In genomic region chr5:126603402-126603991, GRCh38 we compare ENCODE assay signal across 15 cellular contexts. TPM values are rescaled to one million over a fixed set of nuclear protein-coding genes. Genes with fewer than 3 reads are reported as not detected.
A peak's percentile ranks its signal among the peaks of the same experiment; 100 is the strongest.
DNase-seq lines count a peak whose midpoint lies in the region; ATAC-seq, FAIRE-seq and TF ChIP-seq lines count a peak whose summit lies in the region.
"Had no signal": no experiment of that assay in that cellular context is flagged by ENCODE, and none has a peak within 500 bp of the region (broad histone marks: within the 10 kb centered on the region; RNA-seq: fewer than 3 reads in every experiment).

No MANE protein-coding gene starts in this region.

- peaks cover 10% of the 10 kb centered on the region for H4K20me1 ChIP-seq in Loucy (ENCODE audit: insufficient read depth, low read length, poor library complexity, severe bottlenecking)

- H2AFZ ChIP-seq in Loucy (ENCODE audit: low read length): no peak overlapping the region

- H3K27me3 Mint-ChIP-seq in activated naive CD8-positive, alpha-beta T cell: no peaks in the 10 kb centered on the region
- H3K27me3 Mint-ChIP-seq in activated naive CD8-positive, alpha-beta T cell treated with anti-CD3 and anti-CD28 coated beads for 36 hours: no peaks in the 10 kb centered on the region
- no peaks in the 10 kb centered on the region for H3K27me3 Mint-ChIP-seq in central memory CD8-positive, alpha-beta T cell
- no peaks in the 10 kb centered on the region for H3K27me3 Mint-ChIP-seq in progenitor cell of endocrine pancreas
- H3K27me3 Mint-ChIP-seq: dendritic cell treated with granulocyte-macrophage colony-stimulating factor and Interleukin-4, amounts not matched to agents 40 ng/mL and 50 ng/mL, for 4 days had no signal

- no peaks in the 10 kb centered on the region for H3K9me3 Mint-ChIP-seq in activated naive CD8-positive, alpha-beta T cell (ENCODE audit: low read depth)
- H3K9me3 Mint-ChIP-seq in activated naive CD8-positive, alpha-beta T cell treated with anti-CD3 and anti-CD28 coated beads for 36 hours: peaks cover 8% of the 10 kb centered on the region
- no peaks in the 10 kb centered on the region for H3K9me3 Mint-ChIP-seq in central memory CD8-positive, alpha-beta T cell
- peaks cover 5% of the 10 kb centered on the region for H3K9me3 Mint-ChIP-seq in progenitor cell of endocrine pancreas (ENCODE audit: low read depth)
- H3K9me3 Mint-ChIP-seq: dendritic cell treated with granulocyte-macrophage colony-stimulating factor and Interleukin-4, amounts not matched to agents 40 ng/mL and 50 ng/mL, for 4 days had no signal

- peak overlapping the region; percentile 16 for H3K27ac Mint-ChIP-seq in activated naive CD8-positive, alpha-beta T cell
- no peak overlapping the region for H3K27ac Mint-ChIP-seq in activated naive CD8-positive, alpha-beta T cell treated with anti-CD3 and anti-CD28 coated beads for 36 hours
- peak overlapping the region; percentile 57 for H3K27ac Mint-ChIP-seq in central memory CD8-positive, alpha-beta T cell (ENCODE audit: low read depth)
- peak overlapping the region; percentile 62 for H3K27ac Mint-ChIP-seq in progenitor cell of endocrine pancreas
- H3K27ac Mint-ChIP-seq: dendritic cell treated with granulocyte-macrophage colony-stimulating factor and Interleukin-4, amounts not matched to agents 40 ng/mL and 50 ng/mL, for 4 days had no signal

- ATAC-seq in central memory CD8-positive, alpha-beta T cell (replicated peaks; ENCODE audit: extremely low read depth, poor library complexity, severe bottlenecking): no peak
- no peak for ATAC-seq in HG03469 (IDR thresholded peaks at IDR 0.05; ENCODE audit: unreplicated experiment)

- peaks cover 13% of the 10 kb centered on the region for H3K4me1 ChIP-seq in Loucy (ENCODE audit: insufficient read depth, low read length, poor library complexity, severe bottlenecking)

- no peaks in the 10 kb centered on the region for H3K9me3 ChIP-seq in Loucy (ENCODE audit: insufficient read depth, low read depth, low read length)

- H3K4me2 ChIP-seq in Loucy (ENCODE audit: low read depth, low read length, poor library complexity, severe bottlenecking): peak overlapping the region; percentile 37

- 0 out of 2 replicates have a peak, but pooled peaks cover 4% of the 10 kb centered on the region for H3K36me3 ChIP-seq in Loucy (ENCODE audit: insufficient read depth, low read length)

- peaks cover 4% of the 10 kb centered on the region for H3K36me3 Mint-ChIP-seq in activated naive CD8-positive, alpha-beta T cell
- peaks cover 26% of the 10 kb centered on the region for H3K36me3 Mint-ChIP-seq in activated naive CD8-positive, alpha-beta T cell treated with anti-CD3 and anti-CD28 coated beads for 36 hours
- peaks cover 45% of the 10 kb centered on the region for H3K36me3 Mint-ChIP-seq in central memory CD8-positive, alpha-beta T cell (ENCODE audit: insufficient read depth)
- peaks cover 22% of the 10 kb centered on the region for H3K36me3 Mint-ChIP-seq in progenitor cell of endocrine pancreas (ENCODE audit: insufficient read depth)

- no peak for DNase-seq in activated naive CD8-positive, alpha-beta T cell treated with anti-CD3 and anti-CD28 coated beads for 36 hours
- DNase-seq in central memory CD8-positive, alpha-beta T cell (ENCODE audit: low spot score in 2 of 2): no peak
- DNase-seq in progenitor cell of endocrine pancreas (ENCODE audit: low spot score, unreplicated experiment): no peak
- no peak for DNase-seq in AML-193 (lab: John Stamatoyannopoulos, UW)
- DNase-seq in HTR-8/SVneo (ENCODE audit: insufficient read length, low spot score): no peak
- DNase-seq: activated gamma-delta T cell; NCI-H1694; NK-92 treated with Interleukin-12 subunit alpha and Interleukin-12 subunit beta, amount 100 ng/mL, for 24 hours; stimulated activated CD4-positive, alpha-beta T cell treated with anti-CD3 and anti-CD28 coated beads, Interleukin-4, amount 100 ng/mL, for 24 hours had no signal

- peak overlapping the region; percentile 9 for H3K4me3 ChIP-seq in Loucy (ENCODE audit: low read length, poor library complexity, severe bottlenecking)
- H3K4me3 ChIP-seq: skin epidermis had no signal

- TF ChIP-seq CTCF in Loucy (conservative IDR thresholded peaks at IDR 0.05; ENCODE audit: low read length) (no peak), progenitor cell of endocrine pancreas (IDR thresholded peaks at IDR 0.05; ENCODE audit: unreplicated experiment) (no peak)

- H3K9me2 ChIP-seq in Loucy (replicated peaks; ENCODE audit: low read depth, low read length): no peaks in the 10 kb centered on the region

- H3K27me3 ChIP-seq in Loucy (ENCODE audit: insufficient read depth, low read length, poor library complexity, severe bottlenecking): no peaks in the 10 kb centered on the region

- H3K79me2 ChIP-seq in Loucy (ENCODE audit: insufficient read depth, low read length): peaks cover 66% of the 10 kb centered on the region

- H3F3A ChIP-seq in Loucy (ENCODE audit: low read depth): no peaks in the 10 kb centered on the region

- H3K4me3 Mint-ChIP-seq in activated naive CD8-positive, alpha-beta T cell: peak overlapping the region; percentile 35
- no peak overlapping the region for H3K4me3 Mint-ChIP-seq in activated naive CD8-positive, alpha-beta T cell treated with anti-CD3 and anti-CD28 coated beads for 36 hours
- peak overlapping the region; percentile 2 for H3K4me3 Mint-ChIP-seq in central memory CD8-positive, alpha-beta T cell
- peak overlapping the region; percentile 54 for H3K4me3 Mint-ChIP-seq in progenitor cell of endocrine pancreas (ENCODE audit: low read depth)
- H3K4me3 Mint-ChIP-seq: dendritic cell treated with granulocyte-macrophage colony-stimulating factor and Interleukin-4, amounts not matched to agents 40 ng/mL and 50 ng/mL, for 4 days had no signal

- H3K4me1 Mint-ChIP-seq in activated naive CD8-positive, alpha-beta T cell (ENCODE audit: low read depth): peaks cover 50% of the 10 kb centered on the region
- H3K4me1 Mint-ChIP-seq in activated naive CD8-positive, alpha-beta T cell treated with anti-CD3 and anti-CD28 coated beads for 36 hours: peaks cover 40% of the 10 kb centered on the region
- H3K4me1 Mint-ChIP-seq in central memory CD8-positive, alpha-beta T cell: peaks cover 29% of the 10 kb centered on the region
- H3K4me1 Mint-ChIP-seq in progenitor cell of endocrine pancreas (ENCODE audit: low read depth): peaks cover 15% of the 10 kb centered on the region

- no peak overlapping the region for H3K9ac ChIP-seq in Loucy (ENCODE audit: low read depth, low read length, poor library complexity, severe bottlenecking)

- FAIRE-seq in HTR-8/SVneo (lab: Jason Lieb, UNC): no peak
- FAIRE-seq: frontal cortex had no signal

RNA-seq across cellular contexts. Expression of gene PHAX, which starts 2.8 kb away (rescaled TPM):
- total RNA-seq in activated naive CD8-positive, alpha-beta T cell treated with anti-CD3 and anti-CD28 coated beads for 36 hours: 10 to 100 TPM; 62.3 to 69.6 TPM
- 45.8 and 58.2 TPM in 2 replicates for total RNA-seq in progenitor cell of endocrine pancreas

RNA-seq across cellular contexts. Expression of gene ALDH7A1, which starts 8.5 kb away (rescaled TPM):
- total RNA-seq in activated naive CD8-positive, alpha-beta T cell treated with anti-CD3 and anti-CD28 coated beads for 36 hours: 10 to 100 TPM; 15.4 to 16.9 TPM
- total RNA-seq in progenitor cell of endocrine pancreas: 233 and 246 TPM in 2 replicates

Comparison
In these comparisons a context has a peak if more than half of its experiments do, and no peak if none do; other contexts are left out.
1. RNA of gene ALDH7A1, which starts 8.5 kb away (total RNA-seq): 233 to 246 TPM in progenitor cell of endocrine pancreas; 15.4 to 16.9 TPM in activated naive CD8-positive, alpha-beta T cell treated with anti-CD3 and anti-CD28 coated beads for 36 hours; every median in the first group is over 10 times any median in the second.